Comparison of ENCODE assay signal across 1 cellular context in genomic region chr17:78372811-78373210, GRCh38.
TF ChIP-seq lines count a peak whose summit lies in the region.

No MANE protein-coding gene starts in this region.

TF ChIP-seq in endothelial cell of umbilical vein, 7 proteins besides CTCF, POLR2A, EP300 and RAD21:
- no peak for TF ChIP-seq JUN (IDR thresholded peaks at IDR 0.05; ENCODE audit: borderline replicate concordance, insufficient read depth, insufficient read length, low read depth)
- TF ChIP-seq MAX (IDR thresholded peaks at IDR 0.05; ENCODE audit: insufficient read depth, insufficient read length) = no peak
- no peak for TF ChIP-seq GATA2 (IDR thresholded peaks at IDR 0.05; ENCODE audit: insufficient read depth, insufficient read length, low read depth, low read length)
- no peak for TF ChIP-seq EZH2 (IDR thresholded peaks at IDR 0.05; ENCODE audit: borderline replicate concordance, low read depth, low read length, severe bottlenecking)
- no peak for TF ChIP-seq FOS (IDR thresholded peaks at IDR 0.05; ENCODE audit: borderline replicate concordance, insufficient read depth, low read length)
- TF ChIP-seq POLR2AphosphoS5 (IDR thresholded peaks at IDR 0.05; ENCODE audit: insufficient read depth, low read depth, low read length) = no peak
- TF ChIP-seq MYC (IDR thresholded peaks at IDR 0.05; ENCODE audit: low read depth, low read length) = no peak
TF ChIP-seq in endothelial cell of umbilical vein: peak in this region for 0.
